ENCODE assay signal across 23 cellular contexts in genomic region chr14:93240678-93241000, GRCh38. TPM values are rescaled to one million over a fixed set of nuclear protein-coding genes. Genes with fewer than 3 reads are reported as not detected.
DNase-seq lines count a peak whose midpoint lies in the region; ATAC-seq and TF ChIP-seq lines count a peak whose summit lies in the region.
"Had no signal": no experiment of that assay in that cellular context is flagged by ENCODE, and none has a peak within 500 bp of the region (broad histone marks: within the 10 kb centered on the region; RNA-seq: fewer than 3 reads in every experiment).

No MANE protein-coding gene starts in this region.

- no peak overlapping the region for H2AFZ ChIP-seq in IMR-90 (replicated peaks; ENCODE audit: low read length, poor library complexity)
- H2AFZ ChIP-seq: neural progenitor cell had no signal

- H3K18ac ChIP-seq in IMR-90 (ENCODE audit: low read depth, low read length): peak overlapping the region; percentile 60; the same call in 1 of the 2 replicates

- H3K36me3 ChIP-seq in BLaER1 (peaks cover 50% of the 10 kb centered on the region), IMR-90 (ENCODE audit: control insufficient read depth, insufficient read depth, low read length) (peaks cover 25% of the 10 kb centered on the region)
- H3K36me3 ChIP-seq: neural progenitor cell had no signal

- DNase-seq in IMR-90 (no peak), epithelial cell of prostate (ENCODE audit: low read depth, low spot score) (no peak), sciatic nerve (ENCODE audit: low spot score) (no peak), cerebellar nuclear complex (lab: John Stamatoyannopoulos, UW) (no peak), RPMI8226 (no peak), NCI-H446 (lab: John Stamatoyannopoulos, UW) (no peak)
- DNase-seq: activated CD8-positive, alpha-beta memory T cell treated with anti-CD3 and anti-CD28 coated beads, Interleukin-2, amount 50 U/mL, for 48 hours; activated CD8-positive, alpha-beta T cell treated with anti-CD3 and anti-CD28 coated beads for 36 hours; activated naive CD4-positive, alpha-beta T cell treated with anti-CD3 and anti-CD28 coated beads, Interleukin-2, amount 50 U/mL, for 16 hours; BE2C; left lung; NCI-H1048; NCI-H1694; NCI-H82; posterior cingulate gyrus; stimulated activated CD4-positive, alpha-beta T cell treated with anti-CD3 and anti-CD28 coated beads, Interleukin-4, amount 100 ng/mL, for 1 hour had no signal

- H4K20me1 ChIP-seq in BLaER1 (no peaks in the 10 kb centered on the region), IMR-90 (ENCODE audit: insufficient read depth, low read length) (peaks cover 5% of the 10 kb centered on the region; the same call in 1 of the 2 replicates)

- H3K4me2 ChIP-seq in BLaER1 (peak overlapping the region; percentile 32), IMR-90 (ENCODE audit: low read depth, low read length) (peak overlapping the region; percentile 78)
- H3K4me2 ChIP-seq: neural progenitor cell had no signal

- TF ChIP-seq POLR2A in IMR-90 (IDR thresholded peaks at IDR 0.05; ENCODE audit: low read depth, low read length): no peak

- peak overlapping the region; percentile 68; the same call in 1 of the 2 replicates for H4K91ac ChIP-seq in IMR-90 (ENCODE audit: insufficient read depth, low read depth, low read length)

- intact Hi-C loops in IMR-90 (cut with micrococcal nuclease): loop anchor here (1.0 kb wide), 1 partner anchor 92 kb away; no protein-coding TSS in a partner anchor
- intact Hi-C loops in sciatic nerve (cut with DNase I): no loop called here

- H3K9me3 ChIP-seq in BLaER1: no peaks in the 10 kb centered on the region
- H3K9me3 ChIP-seq in IMR-90 (ENCODE audit: control insufficient read depth, insufficient read depth, low read length): no peaks in the 10 kb centered on the region
- H3K9me3 ChIP-seq: BE2C, left lung, right atrium auricular region, tibial nerve had no signal

- H3K14ac ChIP-seq in IMR-90 (replicated peaks; ENCODE audit: low read depth, low read length): peak overlapping the region; percentile 85; the same call in 1 of the 2 replicates

- H3K79me1 ChIP-seq in IMR-90 (ENCODE audit: low read depth in 1 of 2, low read length in 2 of 2): peaks cover 8 to 34% of the 10 kb centered on the region in 2 experiments; a peak in 3 of 4 replicates

- H2BK15ac ChIP-seq in IMR-90 (ENCODE audit: low read depth, low read length): no peak overlapping the region; the same call in 2 of the 3 replicates

- H3K4me3 ChIP-seq in BLaER1: no peak overlapping the region
- H3K4me3 ChIP-seq in IMR-90 (ENCODE audit: insufficient read depth, low read depth, low read length): no peak overlapping the region
- H3K4me3 ChIP-seq: GM12878, left lung, neural progenitor cell, right atrium auricular region, tibial nerve had no signal

- no peak for TF ChIP-seq RAD21 in IMR-90 (IDR thresholded peaks at IDR 0.05; ENCODE audit: low read length)

- TF ChIP-seq CTCF in IMR-90 (conservative IDR thresholded peaks at IDR 0.05; ENCODE audit: low read depth, low read length): no peak

- no TSS peak for BruUV-seq in IMR-90 (replicated peaks; lab: Mats Ljungman, UMichigan)

- POLR2A ChIA-PET in IMR-90 (lab: Charles Lee; ENCODE audit: unreplicated experiment): no interaction called here

- in situ Hi-C loops in IMR-90 (cut with MboI; ENCODE audit: low sequenced_read_pairs): no loop called here

- no peak overlapping the region for H3K9ac ChIP-seq in BLaER1
- H3K9ac ChIP-seq in IMR-90 (ENCODE audit: low read depth, low read length): peak overlapping the region; percentile 23; the same call in 1 of the 2 replicates
- H3K9ac ChIP-seq: neural progenitor cell had no signal

- dilution Hi-C loops in IMR-90 (cut with HindIII; ENCODE audit: low sequenced_read_pairs, unreplicated experiment): no loop called here

- 0 out of 2 replicates have a peak overlapping the region, but pooled peaks have one; percentile 60 for H3K23ac ChIP-seq in IMR-90 (ENCODE audit: low read depth, low read length)

- H4K8ac ChIP-seq in IMR-90 (ENCODE audit: low read depth in 2 of 2, low read length in 2 of 2): peak overlapping the region; percentile 34 to 42; a peak in 2 of 4 replicates

- H3K4me1 ChIP-seq in BLaER1 (peaks cover 16% of the 10 kb centered on the region), IMR-90 (ENCODE audit: control insufficient read depth, insufficient read depth, low read length) (peaks cover 18% of the 10 kb centered on the region)
- H3K4me1 ChIP-seq: BE2C, left lung, neural progenitor cell, right atrium auricular region, tibial nerve had no signal

- no peaks in the 10 kb centered on the region for H3K27me3 ChIP-seq in BLaER1
- H3K27me3 ChIP-seq in IMR-90 (ENCODE audit: control insufficient read depth, insufficient read depth, low read length): no peaks in the 10 kb centered on the region
- H3K27me3 ChIP-seq: BE2C, brain microvascular endothelial cell, left lung, neural progenitor cell, right atrium auricular region, tibial nerve had no signal

- H3K27ac ChIP-seq in BLaER1 (peak overlapping the region; percentile 48), IMR-90 (ENCODE audit: insufficient read depth, low read length) (peak overlapping the region; percentile 81; the same call in 1 of the 2 replicates), epithelial cell of prostate (peak overlapping the region; percentile 52)
- H3K27ac ChIP-seq: brain microvascular endothelial cell, left lung, neural progenitor cell, right atrium auricular region, tibial nerve had no signal

- CTCF ChIA-PET in IMR-90 (lab: Yijun Ruan, JAX): interaction anchor here (0.6 to 1.3 kb wide), 3 partner anchors 9 to 237 kb away, joined by 3 to 4 read pairs (median 3); no protein-coding TSS in a partner anchor

- H2BK120ac ChIP-seq in IMR-90 (ENCODE audit: low read depth, low read length): peak overlapping the region; percentile 61; the same call in 1 of the 2 replicates

- peak overlapping the region; percentile 55; the same call in 1 of the 2 replicates for H4K5ac ChIP-seq in IMR-90 (ENCODE audit: low read depth, low read length)

- peak overlapping the region; percentile 77; the same call in 1 of the 2 replicates for H3K4ac ChIP-seq in IMR-90 (ENCODE audit: low read depth, low read length)

- peaks cover 8% of the 10 kb centered on the region; the same call in 1 of the 2 replicates for H3K9me1 ChIP-seq in IMR-90 (ENCODE audit: insufficient read depth, low read length)

- WGBS in IMR-90 (ENCODE audit: extremely low coverage in 2 of 2, insufficient read length in 1 of 2), 2 experiments: 83% methylated on average over 2 of the region's 3 CpGs; no CpG with 5 or more reads in 1 of the 2 experiments

- H2AK9ac ChIP-seq in IMR-90 (replicated peaks; ENCODE audit: low read depth, low read length, poor library complexity): peak overlapping the region; percentile 75

- peak overlapping the region; percentile 52; the same call in 1 of the 2 replicates for H3K56ac ChIP-seq in IMR-90 (ENCODE audit: extremely low read depth, insufficient read depth, low read length)

- H2AK5ac ChIP-seq in IMR-90 (ENCODE audit: low read depth, low read length): no peak overlapping the region

- ATAC-seq in IMR-90 (ENCODE audit: low read depth): no peak; the same call in 1 of the 2 replicates
- peak; percentile 57 for ATAC-seq in sciatic nerve
- no peak for ATAC-seq in GM18520 (IDR thresholded peaks at IDR 0.05; ENCODE audit: unreplicated experiment)
- ATAC-seq: activated CD8-positive, alpha-beta T cell treated with anti-CD3 and anti-CD28 coated beads for 36 hours; GM12878; left lung had no signal

- H2BK20ac ChIP-seq in IMR-90 (ENCODE audit: low read depth, low read length): no peak overlapping the region

- H2BK5ac ChIP-seq in IMR-90 (ENCODE audit: low read depth, low read length, poor library complexity, severe bottlenecking): peak overlapping the region; percentile 78

TF ChIP-seq in IMR-90, 13 proteins besides CTCF, POLR2A, EP300 and RAD21:
- TF ChIP-seq MXI1 (IDR thresholded peaks at IDR 0.05; ENCODE audit: borderline replicate concordance, low read depth, low read length): no peak
- TF ChIP-seq NFE2L2 (IDR thresholded peaks at IDR 0.05; ENCODE audit: low read depth, low read length): no peak
- TF ChIP-seq CHD1 (IDR thresholded peaks at IDR 0.05; ENCODE audit: low read depth, low read length): no peak
- TF ChIP-seq SMC3 (IDR thresholded peaks at IDR 0.05; ENCODE audit: low read depth, low read length): no peak

RNA-seq across cellular contexts. Expression of gene UBR7, which starts 33.6 kb away (rescaled TPM):
- total RNA-seq in IMR-90 (2012; rRNA removed): 29.4 and 55.8 TPM in 2 replicates
- polyA plus RNA-seq in IMR-90 (2012; rRNA removed): 20.3 and 24.2 TPM in 2 replicates
- polyA plus RNA-seq in IMR-90 (2012; cell fraction: cytosol; rRNA removed): 9.8 and 10.5 TPM in 2 replicates
- polyA plus RNA-seq in IMR-90 (2012; cell fraction: nucleus; rRNA removed; ENCODE audit: low replicate concordance): 6.4 and 13.4 TPM in 2 replicates
- total RNA-seq in sciatic nerve: 18.7 TPM

RNA-seq across cellular contexts. Expression of gene GON7, which starts 33.8 kb away (rescaled TPM):
- total RNA-seq in IMR-90 (2012; rRNA removed): 4.3 and 10.3 TPM in 2 replicates
- 5.6 and 7.8 TPM in 2 replicates for polyA plus RNA-seq in IMR-90 (2012; rRNA removed)
- 2.0 and 2.1 TPM in 2 replicates for polyA plus RNA-seq in IMR-90 (2012; cell fraction: cytosol; rRNA removed)
- polyA plus RNA-seq in IMR-90 (2012; cell fraction: nucleus; rRNA removed; ENCODE audit: low replicate concordance): 0.50 and 1.5 TPM in 2 replicates
- total RNA-seq in sciatic nerve: 7.4 TPM

RNA-seq across cellular contexts. Expression of gene LYSET, which starts 55.5 kb away (rescaled TPM):
- total RNA-seq in IMR-90 (2012; rRNA removed): 8.3 and 10.2 TPM in 2 replicates
- 5.0 and 6.3 TPM in 2 replicates for polyA plus RNA-seq in IMR-90 (2012; rRNA removed)
- polyA plus RNA-seq in IMR-90 (2012; cell fraction: cytosol; rRNA removed): 2.8 and 3.0 TPM in 2 replicates
- polyA plus RNA-seq in IMR-90 (2012; cell fraction: nucleus; rRNA removed; ENCODE audit: low replicate concordance): 0.66 and 3.5 TPM in 2 replicates
- total RNA-seq in sciatic nerve: 15.8 TPM

RNA-seq across cellular contexts. Expression of gene MOAP1, which starts 55.9 kb away (rescaled TPM):
- 9.9 and 12.8 TPM in 2 replicates for total RNA-seq in IMR-90 (2012; rRNA removed)
- polyA plus RNA-seq in IMR-90 (2012; rRNA removed): 10.7 and 13.2 TPM in 2 replicates
- polyA plus RNA-seq in IMR-90 (2012; cell fraction: cytosol; rRNA removed): 6.7 and 9.3 TPM in 2 replicates
- 6.1 and 21.1 TPM in 2 replicates for polyA plus RNA-seq in IMR-90 (2012; cell fraction: nucleus; rRNA removed; ENCODE audit: low replicate concordance)
- total RNA-seq in sciatic nerve: 22.9 TPM
